Comparison of ENCODE assay signal across 1 cellular context in genomic region chr7:38178004-38178694, GRCh38.
A peak's percentile ranks its signal among the peaks of the same experiment; 100 is the strongest.
TF ChIP-seq lines count a peak whose summit lies in the region.

Gene STARD3NL, plus strand, starts transcription at chr7:38178245. Its CDS starts 29,260 bp downstream, at chr7:38207505.

TF ChIP-seq in GM12878, 131 proteins besides CTCF, POLR2A, EP300 and RAD21 (continued from another document and continues in another):
- TF ChIP-seq, protein P1, sequence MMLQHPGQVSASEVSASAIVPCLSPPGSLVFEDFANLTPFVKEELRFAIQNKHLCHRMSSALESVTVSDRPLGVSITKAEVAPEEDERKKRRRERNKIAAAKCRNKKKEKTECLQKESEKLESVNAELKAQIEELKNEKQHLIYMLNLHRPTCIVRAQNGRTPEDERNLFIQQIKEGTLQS (IDR thresholded peaks at IDR 0.05; ENCODE audit: borderline replicate concordance, extremely low read depth, low read depth, low read length), result no peak
- no peak for TF ChIP-seq YY1 (IDR thresholded peaks at IDR 0.05; ENCODE audit: low read depth, low read length)
- peak; percentile 95 for TF ChIP-seq SP1 (IDR thresholded peaks at IDR 0.05; ENCODE audit: low read depth, low read length)
- no peak for TF ChIP-seq ZZZ3 (IDR thresholded peaks at IDR 0.05; ENCODE audit: control insufficient read depth, insufficient read length, low read depth)
- no peak for TF ChIP-seq MEF2A (IDR thresholded peaks at IDR 0.05; ENCODE audit: insufficient read depth, low read depth, low read length)
- no peak for TF ChIP-seq STAT3 (IDR thresholded peaks at IDR 0.05; ENCODE audit: low read depth, low read length)
- no peak for TF ChIP-seq ETV6 (conservative IDR thresholded peaks at IDR 0.05 in 1 of 2, IDR thresholded peaks at IDR 0.05 in 1 of 2; ENCODE audit: borderline replicate concordance in 1 of 2, low read depth in 1 of 2)
- TF ChIP-seq ZNF592 (IDR thresholded peaks at IDR 0.05), result peak; percentile 36; the same call in 1 of the 2 replicates
- TF ChIP-seq SIN3A (IDR thresholded peaks at IDR 0.05; ENCODE audit: low read depth, low read length), result 0 out of 2 replicates have a peak, but pooled peaks have one; percentile 59
- no peak for TF ChIP-seq ZBTB33 (IDR thresholded peaks at IDR 0.05)
- no peak for TF ChIP-seq IRF5 (IDR thresholded peaks at IDR 0.05; ENCODE audit: borderline replicate concordance)
- TF ChIP-seq BHLHE40 (IDR thresholded peaks at IDR 0.05; ENCODE audit: borderline replicate concordance in 1 of 2, low read depth in 2 of 2, low read length in 1 of 2), result peak in 1 of 2 experiments; percentile 74; a peak in 2 of 4 replicates
- TF ChIP-seq ATF2 (IDR thresholded peaks at IDR 0.05; ENCODE audit: low read length), result 0 out of 2 replicates have a peak, but pooled peaks have one; percentile 28
- no peak for TF ChIP-seq JUNB (IDR thresholded peaks at IDR 0.05)
- peak; percentile 60 for TF ChIP-seq NR2C1 (IDR thresholded peaks at IDR 0.05)
- TF ChIP-seq CREB1 (IDR thresholded peaks at IDR 0.05; ENCODE audit: low read depth), result peak; percentile 96
- TF ChIP-seq PML (IDR thresholded peaks at IDR 0.05; ENCODE audit: low read length), result peak; percentile 63; the same call in 1 of the 2 replicates
- TF ChIP-seq FOS (IDR thresholded peaks at IDR 0.05; ENCODE audit: borderline replicate concordance, extremely low read depth, insufficient read length), result peak; percentile 66
- TF ChIP-seq MEF2B (IDR thresholded peaks at IDR 0.05; ENCODE audit: partially characterized antibody, poor library complexity, severe bottlenecking), result no peak
- TF ChIP-seq ZNF384 (IDR thresholded peaks at IDR 0.05; ENCODE audit: borderline replicate concordance, low read depth, low read length), result no peak
- no peak for TF ChIP-seq KLF5 (IDR thresholded peaks at IDR 0.05; ENCODE audit: partially characterized antibody)
- no peak for TF ChIP-seq ZNF24 (IDR thresholded peaks at IDR 0.05)
- TF ChIP-seq, protein P2, sequence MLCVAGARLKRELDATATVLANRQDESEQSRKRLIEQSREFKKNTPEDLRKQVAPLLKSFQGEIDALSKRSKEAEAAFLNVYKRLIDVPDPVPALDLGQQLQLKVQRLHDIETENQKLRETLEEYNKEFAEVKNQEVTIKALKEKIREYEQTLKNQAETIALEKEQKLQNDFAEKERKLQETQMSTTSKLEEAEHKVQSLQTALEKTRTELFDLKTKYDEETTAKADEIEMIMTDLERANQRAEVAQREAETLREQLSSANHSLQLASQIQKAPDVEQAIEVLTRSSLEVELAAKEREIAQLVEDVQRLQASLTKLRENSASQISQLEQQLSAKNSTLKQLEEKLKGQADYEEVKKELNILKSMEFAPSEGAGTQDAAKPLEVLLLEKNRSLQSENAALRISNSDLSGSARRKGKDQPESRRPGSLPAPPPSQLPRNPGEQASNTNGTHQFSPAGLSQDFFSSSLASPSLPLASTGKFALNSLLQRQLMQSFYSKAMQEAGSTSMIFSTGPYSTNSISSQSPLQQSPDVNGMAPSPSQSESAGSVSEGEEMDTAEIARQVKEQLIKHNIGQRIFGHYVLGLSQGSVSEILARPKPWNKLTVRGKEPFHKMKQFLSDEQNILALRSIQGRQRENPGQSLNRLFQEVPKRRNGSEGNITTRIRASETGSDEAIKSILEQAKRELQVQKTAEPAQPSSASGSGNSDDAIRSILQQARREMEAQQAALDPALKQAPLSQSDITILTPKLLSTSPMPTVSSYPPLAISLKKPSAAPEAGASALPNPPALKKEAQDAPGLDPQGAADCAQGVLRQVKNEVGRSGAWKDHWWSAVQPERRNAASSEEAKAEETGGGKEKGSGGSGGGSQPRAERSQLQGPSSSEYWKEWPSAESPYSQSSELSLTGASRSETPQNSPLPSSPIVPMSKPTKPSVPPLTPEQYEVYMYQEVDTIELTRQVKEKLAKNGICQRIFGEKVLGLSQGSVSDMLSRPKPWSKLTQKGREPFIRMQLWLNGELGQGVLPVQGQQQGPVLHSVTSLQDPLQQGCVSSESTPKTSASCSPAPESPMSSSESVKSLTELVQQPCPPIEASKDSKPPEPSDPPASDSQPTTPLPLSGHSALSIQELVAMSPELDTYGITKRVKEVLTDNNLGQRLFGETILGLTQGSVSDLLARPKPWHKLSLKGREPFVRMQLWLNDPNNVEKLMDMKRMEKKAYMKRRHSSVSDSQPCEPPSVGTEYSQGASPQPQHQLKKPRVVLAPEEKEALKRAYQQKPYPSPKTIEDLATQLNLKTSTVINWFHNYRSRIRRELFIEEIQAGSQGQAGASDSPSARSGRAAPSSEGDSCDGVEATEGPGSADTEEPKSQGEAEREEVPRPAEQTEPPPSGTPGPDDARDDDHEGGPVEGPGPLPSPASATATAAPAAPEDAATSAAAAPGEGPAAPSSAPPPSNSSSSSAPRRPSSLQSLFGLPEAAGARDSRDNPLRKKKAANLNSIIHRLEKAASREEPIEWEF (IDR thresholded peaks at IDR 0.05; ENCODE audit: insufficient replicate concordance, low read depth, low read length), result no peak
- TF ChIP-seq DPF2 (IDR thresholded peaks at IDR 0.05), result peak; percentile 93
- TF ChIP-seq POLR2AphosphoS5 (IDR thresholded peaks at IDR 0.05; ENCODE audit: low read length), result peak; percentile 69
- TF ChIP-seq POU2F2 (IDR thresholded peaks at IDR 0.05; ENCODE audit: borderline replicate concordance, low read depth, low read length), result 0 out of 3 replicates have a peak, but pooled peaks have one; percentile 12
- 0 out of 2 replicates have a peak, but pooled peaks have one; percentile 36 for TF ChIP-seq BRCA1 (IDR thresholded peaks at IDR 0.05; ENCODE audit: low read depth, low read length)
- peak; percentile 85 for TF ChIP-seq NKRF (conservative IDR thresholded peaks at IDR 0.05)
- no peak for TF ChIP-seq USF2 (IDR thresholded peaks at IDR 0.05; ENCODE audit: borderline replicate concordance, low read depth, low read length)
- TF ChIP-seq CBFB (IDR thresholded peaks at IDR 0.05; ENCODE audit: low read depth), result no peak
- TF ChIP-seq ZNF207 (IDR thresholded peaks at IDR 0.05; ENCODE audit: borderline replicate concordance), result no peak
- TF ChIP-seq LARP7 (IDR thresholded peaks at IDR 0.05), result peak; percentile 78; the same call in 1 of the 2 replicates
- peak; percentile 96; a peak in 2 of 4 replicates for TF ChIP-seq IKZF2 (IDR thresholded peaks at IDR 0.05)
- peak; percentile 94 for TF ChIP-seq ZNF217 (IDR thresholded peaks at IDR 0.05)
- TF ChIP-seq BACH1 (IDR thresholded peaks at IDR 0.05; ENCODE audit: borderline replicate concordance), result peak; percentile 49; the same call in 1 of the 2 replicates
- TF ChIP-seq RAD51 (IDR thresholded peaks at IDR 0.05), result no peak
- 0 out of 2 replicates have a peak, but pooled peaks have one; percentile 2 for TF ChIP-seq HDAC2 (IDR thresholded peaks at IDR 0.05)
- peak; percentile 96 for TF ChIP-seq IKZF1 (conservative IDR thresholded peaks at IDR 0.05)
- TF ChIP-seq PAX5 (IDR thresholded peaks at IDR 0.05; ENCODE audit: borderline replicate concordance, low read depth, low read length), result peak; percentile 78
- TF ChIP-seq FOXM1 (IDR thresholded peaks at IDR 0.05; ENCODE audit: low read depth, low read length), result no peak; the same call in 1 of the 2 replicates
- TF ChIP-seq E2F8 (IDR thresholded peaks at IDR 0.05; ENCODE audit: low read depth, partially characterized antibody), result no peak
